In genomic region chr11:114142646-114143045, GRCh38 we compare ENCODE assay signal across 1 cellular context.
TF ChIP-seq lines count a peak whose summit lies in the region.

No MANE protein-coding gene starts in this region.

TF ChIP-seq in SK-N-SH treated with all-trans-retinoic acid at 6 μM for 48 hours, 23 proteins besides CTCF, POLR2A, EP300 and RAD21 (continued from another document):
- TF ChIP-seq ZFP3 (CRISPR knock-in tag; IDR thresholded peaks at IDR 0.05), result no peak
- no peak for TF ChIP-seq SNAI2 (CRISPR knock-in tag; IDR thresholded peaks at IDR 0.05)
- TF ChIP-seq POU6F1 (CRISPR knock-in tag; IDR thresholded peaks at IDR 0.05; ENCODE audit: borderline replicate concordance, low read depth), result no peak
- TF ChIP-seq CREB5 (CRISPR knock-in tag; IDR thresholded peaks at IDR 0.05; ENCODE audit: low read depth), result no peak
- TF ChIP-seq RARB (CRISPR knock-in tag; IDR thresholded peaks at IDR 0.05), result no peak
- TF ChIP-seq BACH2 (CRISPR knock-in tag; IDR thresholded peaks at IDR 0.05; ENCODE audit: borderline replicate concordance), result no peak
- TF ChIP-seq ISL1 (CRISPR knock-in tag; IDR thresholded peaks at IDR 0.05), result no peak
- TF ChIP-seq TOX (CRISPR knock-in tag; IDR thresholded peaks at IDR 0.05; ENCODE audit: borderline replicate concordance), result no peak
- TF ChIP-seq ZNF8 (CRISPR knock-in tag; IDR thresholded peaks at IDR 0.05), result no peak
TF ChIP-seq in SK-N-SH treated with all-trans-retinoic acid at 6 μM for 48 hours: peak in this region for 0.
